ENCODE assay signal across 8 cellular contexts in genomic region chr14:93962701-93963601, GRCh38. TPM values are rescaled to one million over a fixed set of nuclear protein-coding genes. Genes with fewer than 3 reads are reported as not detected.
DNase-seq lines count a peak whose midpoint lies in the region; ATAC-seq and TF ChIP-seq lines count a peak whose summit lies in the region.

No MANE protein-coding gene starts in this region.

- POLR2A ChIA-PET in A673 (lab: Charles Lee; ENCODE audit: low non-redundant PET) = no interaction called here

- H3K4me1 ChIP-seq in thoracic aorta (ENCODE audit: control insufficient read depth in 1 of 2, low read depth in 2 of 2) (peaks cover 43 to 78% of the 10 kb centered on the region in 2 donors), A673 (ENCODE audit: insufficient read depth, low read length, poor library complexity, severe bottlenecking) (no peaks in the 10 kb centered on the region)

- H3K4me3 ChIP-seq in thoracic aorta = no peak overlapping the region
- H3K4me3 ChIP-seq in A673 (ENCODE audit: low read depth, low read length, poor library complexity, severe bottlenecking) = no peak overlapping the region

- CTCF ChIA-PET in A673 (lab: Charles Lee) = no interaction called here

- intact Hi-C loops in A673 (cut with micrococcal nuclease; ENCODE audit: unreplicated experiment) = no loop called here

- ATAC-seq in GM19463 (IDR thresholded peaks at IDR 0.05; ENCODE audit: unreplicated experiment) = peak; percentile 38
- peak; percentile 46 for ATAC-seq in HG03442 (IDR thresholded peaks at IDR 0.05; ENCODE audit: unreplicated experiment)
- ATAC-seq in thoracic aorta (ENCODE audit: insufficient number of reproducible peaks, low FRiP score, low read depth) = no peak

- no TSS peak for BruUV-seq in A673 (replicated peaks; lab: Mats Ljungman, UMichigan)

- H3K27ac ChIP-seq in thoracic aorta = peak overlapping the region; percentile 8 to 90
- H3K27ac ChIP-seq in A673 (ENCODE audit: low read depth, low read length, poor library complexity, severe bottlenecking) = no peak overlapping the region

- H3K9me3 ChIP-seq in thoracic aorta = no peaks in the 10 kb centered on the region
- H3K9me3 ChIP-seq in A673 (ENCODE audit: low read depth, low read length, poor library complexity, severe bottlenecking) = no peaks in the 10 kb centered on the region

- DNase-seq in EL (peak; percentile 29), T-helper 9 cell (peak; percentile 43), germinal center (ENCODE audit: low spot score) (peak; percentile 79), thoracic aorta (ENCODE audit: low spot score) (no peak), A673 (ENCODE audit: low spot score) (no peak), NCI-H1930 (lab: John Stamatoyannopoulos, UW) (no peak)

- no peaks in the 10 kb centered on the region for H3K27me3 ChIP-seq in thoracic aorta (replicated peaks; ENCODE audit: insufficient read depth)
- no peaks in the 10 kb centered on the region for H3K27me3 ChIP-seq in A673 (replicated peaks; ENCODE audit: insufficient read depth, low read depth, low read length, poor library complexity)

- no peak for TF ChIP-seq CTCF in thoracic aorta (IDR thresholded peaks at IDR 0.05)
- TF ChIP-seq CTCF in A673 (conservative IDR thresholded peaks at IDR 0.05; ENCODE audit: low read depth, low read length) = no peak

- H3K36me3 ChIP-seq in thoracic aorta (peaks cover 27% of the 10 kb centered on the region), A673 (ENCODE audit: insufficient read depth, low read length, poor library complexity, severe bottlenecking) (no peaks in the 10 kb centered on the region)

RNA-seq across cellular contexts. Expression of gene ASB2, which starts 13.4 kb away (rescaled TPM):
- 10 to 100 TPM; 47.2 to 48.3 TPM for total RNA-seq in thoracic aorta
- not detected in 2 replicates for total RNA-seq in A673 (2021)

RNA-seq across cellular contexts. Expression of gene CCDC197, which starts 34.1 kb away (rescaled TPM):
- not detected for total RNA-seq in thoracic aorta
- total RNA-seq in A673 (2021) = not detected in 2 replicates

RNA-seq across cellular contexts. Expression of gene FAM181A, which starts 35.8 kb away (rescaled TPM):
- total RNA-seq in thoracic aorta (not detected), A673 (2021) (not detected in 2 replicates)

Comparison
In these comparisons a context has a peak if more than half of its experiments do, and no peak if none do; other contexts are left out.
1. DNase-seq: peak in EL (single experiment), T-helper 9 cell (single experiment) and germinal center (single experiment); none in thoracic aorta (single experiment), A673 (single experiment) and NCI-H1930 (0 of 2).
2. RNA of gene ASB2, which starts 13.4 kb away (total RNA-seq): 47.2 to 48.3 TPM in thoracic aorta; not detected in A673; every median in the first group is over 10 times any median in the second.